Comparison of ENCODE assay signal across 1 cellular context in the genomic region with DNA sequence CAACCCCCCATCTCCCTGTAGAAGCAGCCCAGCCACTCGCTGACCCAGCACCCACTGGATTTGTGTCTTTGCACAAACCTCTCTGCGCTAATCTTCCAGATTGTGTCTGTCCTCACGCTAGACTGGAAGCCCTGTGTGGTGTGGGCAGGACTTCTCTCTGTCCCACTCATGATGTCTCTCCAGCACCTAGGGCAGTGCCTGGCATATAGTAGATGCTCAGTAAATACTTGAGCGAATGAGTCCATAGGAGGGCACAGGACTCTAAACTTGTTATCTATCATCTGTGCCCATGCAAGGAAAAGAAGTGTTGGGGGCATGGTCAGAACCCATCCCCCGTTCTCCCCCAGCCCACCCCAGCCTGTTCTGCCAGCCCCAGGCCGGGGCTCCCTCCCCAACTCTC.
TF ChIP-seq lines count a peak whose summit lies in the region.

No MANE protein-coding gene starts in this region.

TF ChIP-seq in H1, 55 proteins besides CTCF, POLR2A, EP300 and RAD21:
- no peak for TF ChIP-seq TAF7 (optimal IDR thresholded peaks at IDR 0.05; ENCODE audit: borderline replicate concordance, low read depth, low read length)
- no peak for TF ChIP-seq ZNF274 (IDR thresholded peaks at IDR 0.05; ENCODE audit: borderline replicate concordance, extremely low read depth, low read length)
- TF ChIP-seq RNF2 (IDR thresholded peaks at IDR 0.05; ENCODE audit: borderline replicate concordance, low read depth, low read length, missing control alignments, poor library complexity, severe bottlenecking) = no peak
- TF ChIP-seq GABPA (IDR thresholded peaks at IDR 0.05; ENCODE audit: borderline replicate concordance, insufficient read depth, low read length) = no peak
- TF ChIP-seq HDAC6 (IDR thresholded peaks at IDR 0.05; ENCODE audit: low read depth, low read length) = no peak
- TF ChIP-seq SAP30 (IDR thresholded peaks at IDR 0.05; ENCODE audit: insufficient read depth, insufficient replicate concordance, low read length) = no peak
- TF ChIP-seq, protein P1, sequence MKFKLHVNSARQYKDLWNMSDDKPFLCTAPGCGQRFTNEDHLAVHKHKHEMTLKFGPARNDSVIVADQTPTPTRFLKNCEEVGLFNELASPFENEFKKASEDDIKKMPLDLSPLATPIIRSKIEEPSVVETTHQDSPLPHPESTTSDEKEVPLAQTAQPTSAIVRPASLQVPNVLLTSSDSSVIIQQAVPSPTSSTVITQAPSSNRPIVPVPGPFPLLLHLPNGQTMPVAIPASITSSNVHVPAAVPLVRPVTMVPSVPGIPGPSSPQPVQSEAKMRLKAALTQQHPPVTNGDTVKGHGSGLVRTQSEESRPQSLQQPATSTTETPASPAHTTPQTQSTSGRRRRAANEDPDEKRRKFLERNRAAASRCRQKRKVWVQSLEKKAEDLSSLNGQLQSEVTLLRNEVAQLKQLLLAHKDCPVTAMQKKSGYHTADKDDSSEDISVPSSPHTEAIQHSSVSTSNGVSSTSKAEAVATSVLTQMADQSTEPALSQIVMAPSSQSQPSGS (IDR thresholded peaks at IDR 0.05; ENCODE audit: low read length) = no peak
- no peak for TF ChIP-seq EGR1 (IDR thresholded peaks at IDR 0.05; ENCODE audit: borderline replicate concordance, low read depth, low read length)
- no peak for TF ChIP-seq ASH2L (IDR thresholded peaks at IDR 0.05; ENCODE audit: low read length)
- no peak for TF ChIP-seq POU5F1 (IDR thresholded peaks at IDR 0.05; ENCODE audit: low read depth, low read length)
- TF ChIP-seq TBP (IDR thresholded peaks at IDR 0.05; ENCODE audit: low read depth, low read length) = no peak
- no peak for TF ChIP-seq KDM1A (IDR thresholded peaks at IDR 0.05; ENCODE audit: borderline replicate concordance, low read length)
- TF ChIP-seq, protein P2, sequence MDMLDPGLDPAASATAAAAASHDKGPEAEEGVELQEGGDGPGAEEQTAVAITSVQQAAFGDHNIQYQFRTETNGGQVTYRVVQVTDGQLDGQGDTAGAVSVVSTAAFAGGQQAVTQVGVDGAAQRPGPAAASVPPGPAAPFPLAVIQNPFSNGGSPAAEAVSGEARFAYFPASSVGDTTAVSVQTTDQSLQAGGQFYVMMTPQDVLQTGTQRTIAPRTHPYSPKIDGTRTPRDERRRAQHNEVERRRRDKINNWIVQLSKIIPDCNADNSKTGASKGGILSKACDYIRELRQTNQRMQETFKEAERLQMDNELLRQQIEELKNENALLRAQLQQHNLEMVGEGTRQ (IDR thresholded peaks at IDR 0.05; ENCODE audit: low read length) = no peak
- no peak for TF ChIP-seq KDM4A (IDR thresholded peaks at IDR 0.05; ENCODE audit: low read depth, low read length, severe bottlenecking)
- TF ChIP-seq JUN (IDR thresholded peaks at IDR 0.05; ENCODE audit: low read depth, low read length) = no peak
- TF ChIP-seq, protein P3, sequence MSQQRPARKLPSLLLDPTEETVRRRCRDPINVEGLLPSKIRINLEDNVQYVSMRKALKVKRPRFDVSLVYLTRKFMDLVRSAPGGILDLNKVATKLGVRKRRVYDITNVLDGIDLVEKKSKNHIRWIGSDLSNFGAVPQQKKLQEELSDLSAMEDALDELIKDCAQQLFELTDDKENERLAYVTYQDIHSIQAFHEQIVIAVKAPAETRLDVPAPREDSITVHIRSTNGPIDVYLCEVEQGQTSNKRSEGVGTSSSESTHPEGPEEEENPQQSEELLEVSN (IDR thresholded peaks at IDR 0.05) = no peak
- TF ChIP-seq, protein P4, sequence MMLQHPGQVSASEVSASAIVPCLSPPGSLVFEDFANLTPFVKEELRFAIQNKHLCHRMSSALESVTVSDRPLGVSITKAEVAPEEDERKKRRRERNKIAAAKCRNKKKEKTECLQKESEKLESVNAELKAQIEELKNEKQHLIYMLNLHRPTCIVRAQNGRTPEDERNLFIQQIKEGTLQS (IDR thresholded peaks at IDR 0.05; ENCODE audit: insufficient read depth, low read depth, low read length) = no peak
- no peak for TF ChIP-seq SUZ12 (IDR thresholded peaks at IDR 0.05; ENCODE audit: low read length)
